ENCODE assay signal across 19 cellular contexts in the genomic region with DNA sequence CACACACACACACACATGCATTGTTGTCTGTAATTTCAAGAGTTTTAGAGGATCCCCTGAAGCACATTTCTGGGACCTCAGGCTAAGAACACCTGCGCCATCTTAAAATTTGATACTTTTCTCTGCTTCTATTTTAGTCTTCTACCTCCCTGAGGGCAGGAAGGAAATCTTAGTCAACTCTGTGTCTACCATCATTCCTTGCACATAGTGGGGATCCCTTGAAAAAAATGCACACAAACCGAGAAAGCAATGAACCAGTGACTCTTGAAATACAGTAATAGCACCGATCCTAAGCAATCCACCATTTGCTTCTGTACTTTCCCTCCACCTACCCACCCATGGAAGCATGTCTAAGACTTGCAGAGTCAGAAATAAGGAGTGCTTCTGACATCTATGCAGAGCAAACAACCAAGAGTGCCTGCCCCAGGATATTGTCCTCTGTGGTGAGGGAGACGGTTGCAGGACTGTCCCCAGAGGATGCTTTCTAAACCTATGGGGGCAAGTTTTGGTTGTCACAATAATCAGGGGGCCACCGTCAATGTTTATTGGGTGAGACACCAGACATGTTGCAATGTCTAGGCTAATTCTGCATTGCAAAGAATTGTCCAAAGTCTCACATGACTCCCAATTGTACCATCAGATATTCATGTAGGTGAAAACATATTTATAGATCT.
"Had no signal": no experiment of that assay in that cellular context is flagged by ENCODE, and none has a peak within 500 bp of the region (broad histone marks: within the 10 kb centered on the region; RNA-seq: fewer than 3 reads in every experiment).

No MANE protein-coding gene starts in this region.

- H3K9ac ChIP-seq: parathyroid adenoma had no signal

- ATAC-seq: activated CD8-positive, alpha-beta T cell treated with anti-CD3 and anti-CD28 coated beads, Interleukin-2, amount 10 ng/mL, durations not matched to agents 7 days and 5 days; left lung; naive thymus-derived CD8-positive, alpha-beta T cell; stimulated activated effector memory CD8-positive, alpha-beta T cell treated with anti-CD3 and anti-CD28 coated beads, Interleukin-12 subunit alpha, Interleukin-12 subunit beta, amount 100 ng/mL, for 72 hours had no signal

- DNase-seq: activated CD4-positive, CD25-positive, alpha-beta regulatory T cell; activated CD8-positive, alpha-beta T cell treated with anti-CD3 and anti-CD28 coated beads, Interleukin-2, amount 10 ng/mL, durations not matched to agents 7 days and 5 days; activated naive CD8-positive, alpha-beta T cell treated with anti-CD3 and anti-CD28 coated beads for 36 hours; amygdala; central memory CD4-positive, alpha-beta T cell; cortex of kidney; effector memory CD4-positive, alpha-beta T cell; foreskin fibroblast; glutamatergic neuron; hypothalamus; kidney; left lung; naive thymus-derived CD8-positive, alpha-beta T cell; retina; upper lobe of right lung had no signal

- H3K27me3 ChIP-seq: left lung, neutrophil, upper lobe of right lung had no signal

- H3K9me3 ChIP-seq: left lung, neutrophil, thoracic aorta, upper lobe of right lung had no signal

- H2AFZ ChIP-seq: parathyroid adenoma had no signal

- H3K79me2 ChIP-seq: parathyroid adenoma had no signal

- H3K27ac ChIP-seq: left lung, neutrophil, parathyroid adenoma, thoracic aorta, upper lobe of right lung had no signal

- H3K4me1 ChIP-seq: parathyroid adenoma, upper lobe of right lung had no signal

- H3K4me3 ChIP-seq: left lung, thoracic aorta, upper lobe of right lung had no signal

- H3K36me3 ChIP-seq: left lung, neutrophil, thoracic aorta, upper lobe of right lung had no signal
